ENCODE assay signal across 31 cellular contexts in genomic region chr12:109247831-109248654, GRCh38.
DNase-seq lines count a peak whose midpoint lies in the region; ATAC-seq, FAIRE-seq and TF ChIP-seq lines count a peak whose summit lies in the region.
"Had no signal": no experiment of that assay in that cellular context is flagged by ENCODE, and none has a peak within 500 bp of the region (broad histone marks: within the 10 kb centered on the region; RNA-seq: fewer than 3 reads in every experiment).

No MANE protein-coding gene starts in this region.

- in situ Hi-C loops in SK-MEL-5 (cut with HindIII; ENCODE audit: low pct_unique_long_range_greater_than_20kb, low sequenced_read_pairs), result no loop called here

- intact Hi-C loops in left colon (cut with DNase I, micrococcal nuclease), result no loop called here
- intact Hi-C loops in CD14-positive monocyte (cut with micrococcal nuclease), result no loop called here

- no peak overlapping the region for H3K4me3 Mint-ChIP-seq in CD14-positive monocyte
- H3K4me3 Mint-ChIP-seq: activated CD4-positive, alpha-beta T cell treated with anti-CD3 and anti-CD28 coated beads for 36 hours; activated CD8-positive, alpha-beta T cell treated with anti-CD3 and anti-CD28 coated beads, Interleukin-2, amount 10 ng/mL, durations not matched to agents 7 days and 5 days; activated naive CD8-positive, alpha-beta T cell treated with anti-CD3 and anti-CD28 coated beads, Interleukin-2, amount 10 ng/mL, durations not matched to agents 7 days and 5 days; dendritic cell treated with granulocyte-macrophage colony-stimulating factor and Interleukin-4, amounts not matched to agents 40 ng/mL and 50 ng/mL, for 4 days; naive thymus-derived CD4-positive, alpha-beta T cell had no signal

- H3K27me3 Mint-ChIP-seq in CD14-positive monocyte (ENCODE audit: low read depth in 3 of 3), result peaks cover 0 to 2% (median 0%) of the 10 kb centered on the region in 3 donors
- H3K27me3 Mint-ChIP-seq: activated CD4-positive, alpha-beta T cell treated with anti-CD3 and anti-CD28 coated beads for 36 hours; activated naive CD8-positive, alpha-beta T cell treated with anti-CD3 and anti-CD28 coated beads, Interleukin-2, amount 10 ng/mL, durations not matched to agents 7 days and 5 days; dendritic cell treated with granulocyte-macrophage colony-stimulating factor and Interleukin-4, amounts not matched to agents 40 ng/mL and 50 ng/mL, for 4 days; naive thymus-derived CD4-positive, alpha-beta T cell had no signal

- H3K4me1 Mint-ChIP-seq in CD14-positive monocyte, result peaks cover 15% of the 10 kb centered on the region
- H3K4me1 Mint-ChIP-seq: naive thymus-derived CD4-positive, alpha-beta T cell had no signal

- ATAC-seq in left colon (peak; percentile 83), HG02852 (IDR thresholded peaks at IDR 0.05; ENCODE audit: unreplicated experiment) (no peak), HG03571 (IDR thresholded peaks at IDR 0.05; ENCODE audit: unreplicated experiment) (no peak)
- ATAC-seq: activated CD4-positive, alpha-beta T cell treated with anti-CD3 and anti-CD28 coated beads for 36 hours; activated CD8-positive, alpha-beta T cell treated with anti-CD3 and anti-CD28 coated beads, Interleukin-2, amount 10 ng/mL, durations not matched to agents 7 days and 5 days; gastroesophageal sphincter; GM12878; naive thymus-derived CD4-positive, alpha-beta T cell had no signal

- no peaks in the 10 kb centered on the region for H3K27me3 ChIP-seq in small intestine (ENCODE audit: control insufficient read depth in 2 of 2, insufficient read depth in 2 of 2, low read length in 2 of 2)
- H3K27me3 ChIP-seq: ascending aorta, BLaER1, gastroesophageal sphincter, tibial artery had no signal

- DNase-seq in DMS53 (lab: John Stamatoyannopoulos, UW) (peak; percentile 79), SK-MEL-5 (ENCODE audit: low read depth, low spot score) (peak; percentile 66), left colon (peak; percentile 61 to 81), small intestine (peak; percentile 90), CD14-positive monocyte (ENCODE audit: low spot score) (no peak)
- DNase-seq: activated CD4-positive, alpha-beta T cell treated with anti-CD3 and anti-CD28 coated beads for 36 hours; activated CD8-positive, alpha-beta T cell treated with anti-CD3 and anti-CD28 coated beads, Interleukin-2, amount 10 ng/mL, durations not matched to agents 7 days and 5 days; activated effector memory CD4-positive, alpha-beta T cell treated with Interleukin-2 at 50 U/mL for 16 hours; activated naive CD8-positive, alpha-beta T cell treated with anti-CD3 and anti-CD28 coated beads, Interleukin-2, amount 10 ng/mL, durations not matched to agents 7 days and 5 days; caudate nucleus; GOT3; hippocampal formation; left ventricle myocardium inferior; naive thymus-derived CD4-positive, alpha-beta T cell; NCI-H2081; NCI-H2227 treated with DMSO at 0.1 percent for 48 hours; NCI-H748 treated with DMSO at 0.1 percent for 48 hours; nucleus accumbens; psoas muscle; SK-N-SH; stimulated activated CD8-positive, alpha-beta memory T cell treated with anti-CD3 and anti-CD28 coated beads, Interleukin-4, amount 100 ng/mL, for 48 hours; T-helper 2 cell; tibial artery had no signal

- H3K36me3 Mint-ChIP-seq in CD14-positive monocyte, result peaks cover 23 to 24% of the 10 kb centered on the region in 2 donors

- no peak for TF ChIP-seq CTCF in CD14-positive monocyte (IDR thresholded peaks at IDR 0.05)

- H3K9me3 ChIP-seq in small intestine (ENCODE audit: control insufficient read depth, low read depth), result no peaks in the 10 kb centered on the region
- H3K9me3 ChIP-seq: ascending aorta, BLaER1, left ventricle myocardium inferior, psoas muscle, SK-N-SH, tibial artery had no signal

- H3K36me3 ChIP-seq in small intestine (ENCODE audit: control insufficient read depth in 2 of 2, insufficient read depth in 2 of 2, low read length in 2 of 2), result peaks cover 3 to 5% of the 10 kb centered on the region in 2 donors
- H3K36me3 ChIP-seq: BLaER1 had no signal

- H3K27ac ChIP-seq in small intestine (ENCODE audit: low read depth in 1 of 2, low read length in 1 of 2), result peak overlapping the region in 1 of 2 donors; percentile 30
- H3K27ac ChIP-seq: ascending aorta, BLaER1, gastroesophageal sphincter, left ventricle myocardium inferior, psoas muscle, tibial artery had no signal

- peaks cover 0 to 5% (median 2%) of the 10 kb centered on the region in 7 donors for H3K9me3 Mint-ChIP-seq in CD14-positive monocyte

- 27 to 68% (median 46%) methylated on average over 9 of the region's 9 CpGs for WGBS in small intestine, 3 donors

- H3K4me1 ChIP-seq in small intestine (ENCODE audit: control insufficient read depth in 2 of 2, insufficient read depth in 1 of 2, low read depth in 1 of 2, low read length in 1 of 2), result peaks cover 0 to 2% of the 10 kb centered on the region in 2 donors
- H3K4me1 ChIP-seq: ascending aorta, BLaER1, left ventricle myocardium inferior, psoas muscle, tibial artery had no signal

- no peak overlapping the region for H3K4me3 ChIP-seq in small intestine (ENCODE audit: low read depth in 1 of 2, low read length in 2 of 2)
- H3K4me3 ChIP-seq: ascending aorta, BLaER1, gastroesophageal sphincter, GM12878, left ventricle myocardium inferior, psoas muscle, tibial artery had no signal

- FAIRE-seq in small intestine (lab: Jason Lieb, UNC), result no peak
- FAIRE-seq: endometrium, GM12878 had no signal

- H3K27ac Mint-ChIP-seq in CD14-positive monocyte, result peak overlapping the region in 1 of 7 donors; percentile 64
- H3K27ac Mint-ChIP-seq: activated CD4-positive, alpha-beta T cell treated with anti-CD3 and anti-CD28 coated beads for 36 hours; activated CD8-positive, alpha-beta T cell treated with anti-CD3 and anti-CD28 coated beads, Interleukin-2, amount 10 ng/mL, durations not matched to agents 7 days and 5 days; activated naive CD8-positive, alpha-beta T cell treated with anti-CD3 and anti-CD28 coated beads, Interleukin-2, amount 10 ng/mL, durations not matched to agents 7 days and 5 days; dendritic cell treated with granulocyte-macrophage colony-stimulating factor and Interleukin-4, amounts not matched to agents 40 ng/mL and 50 ng/mL, for 4 days; naive thymus-derived CD4-positive, alpha-beta T cell had no signal
